In the genomic region with DNA sequence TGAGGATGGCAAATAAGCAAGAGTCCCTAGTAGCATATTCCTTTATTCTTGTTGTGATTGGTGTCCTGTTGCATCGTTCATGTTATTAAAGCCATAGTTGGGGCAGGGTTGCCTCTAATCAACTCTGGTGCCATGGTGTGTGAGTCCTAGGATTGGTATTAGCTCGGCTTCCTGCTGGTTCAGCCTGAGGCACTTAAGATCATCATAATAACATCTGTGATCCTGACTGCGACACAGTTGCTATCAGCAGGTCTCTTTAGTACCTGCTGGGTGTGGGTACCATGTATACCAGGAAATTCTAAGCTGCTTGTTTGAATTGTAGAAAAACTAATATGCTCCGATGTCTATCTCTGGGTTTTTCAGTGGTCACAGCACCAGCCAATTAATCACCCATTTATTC, we compare ENCODE assay signal across 23 cellular contexts. TPM values are rescaled to one million over a fixed set of nuclear protein-coding genes. Genes with fewer than 3 reads are reported as not detected.
DNase-seq lines count a peak whose midpoint lies in the region; ATAC-seq and TF ChIP-seq lines count a peak whose summit lies in the region.
"Had no signal": no experiment of that assay in that cellular context is flagged by ENCODE, and none has a peak within 500 bp of the region (broad histone marks: within the 10 kb centered on the region; RNA-seq: fewer than 3 reads in every experiment).

No MANE protein-coding gene starts in this region.

- no peaks in the 10 kb centered on the region for H3K27me3 ChIP-seq in foreskin keratinocyte
- H3K27me3 ChIP-seq: BLaER1 had no signal

- no peak overlapping the region for H3K27ac ChIP-seq in HEK293 (ENCODE audit: extremely low read depth, low read depth, low read length)
- H3K27ac ChIP-seq in foreskin keratinocyte: no peak overlapping the region
- H3K27ac ChIP-seq: A549, BLaER1, PC-9, SJCRH30 had no signal

- ATAC-seq in foreskin keratinocyte (peak; percentile 65), GM18520 (IDR thresholded peaks at IDR 0.05; ENCODE audit: unreplicated experiment) (no peak)
- ATAC-seq: A549 had no signal

- CTCF ChIA-PET in HEK293 (lab: Yijun Ruan, JAX): interaction anchor here (0.7 kb wide), 1 partner anchor 48 kb away, joined by 3 read pairs; no protein-coding TSS in a partner anchor

- no peaks in the 10 kb centered on the region for H3K9me3 Mint-ChIP-seq in activated CD4-positive, alpha-beta T cell treated with anti-CD3 and anti-CD28 coated beads, Interleukin-2, amount 10 ng/mL, durations not matched to agents 24 days and 14 days
- H3K9me3 Mint-ChIP-seq: CD4-positive, alpha-beta memory T cell; IgD-negative memory B cell had no signal

- peaks cover 6% of the 10 kb centered on the region for H3K27me3 Mint-ChIP-seq in activated CD4-positive, alpha-beta T cell treated with anti-CD3 and anti-CD28 coated beads, Interleukin-2, amount 10 ng/mL, durations not matched to agents 24 days and 14 days
- H3K27me3 Mint-ChIP-seq: CD4-positive, alpha-beta memory T cell; IgD-negative memory B cell had no signal

- POLR2A ChIA-PET in HEK293 (lab: Yijun Ruan, JAX): interaction anchor here (0.9 kb wide), 1 partner anchor 8 kb away, joined by 3 read pairs; a partner anchor contains a TSS

- peaks cover 4% of the 10 kb centered on the region for H3K4me1 Mint-ChIP-seq in activated CD4-positive, alpha-beta T cell treated with anti-CD3 and anti-CD28 coated beads, Interleukin-2, amount 10 ng/mL, durations not matched to agents 24 days and 14 days
- H3K4me1 Mint-ChIP-seq: IgD-negative memory B cell had no signal

- intact Hi-C loops in activated CD4-positive, alpha-beta T cell treated with anti-CD3 and anti-CD28 coated beads, Interleukin-2, amount 10 ng/mL, durations not matched to agents 24 days and 14 days (cut with micrococcal nuclease): no loop called here

- no peak overlapping the region for H3K27ac Mint-ChIP-seq in activated CD4-positive, alpha-beta T cell treated with anti-CD3 and anti-CD28 coated beads, Interleukin-2, amount 10 ng/mL, durations not matched to agents 24 days and 14 days
- H3K27ac Mint-ChIP-seq: CD4-positive, alpha-beta memory T cell; IgD-negative memory B cell had no signal

- H3K4me3 Mint-ChIP-seq in activated CD4-positive, alpha-beta T cell treated with anti-CD3 and anti-CD28 coated beads, Interleukin-2, amount 10 ng/mL, durations not matched to agents 24 days and 14 days: no peak overlapping the region
- H3K4me3 Mint-ChIP-seq: CD4-positive, alpha-beta memory T cell; IgD-negative memory B cell had no signal

- no peaks in the 10 kb centered on the region for H3K36me3 ChIP-seq in HEK293 (ENCODE audit: control insufficient read depth in 2 of 2, insufficient read depth in 1 of 2, low read length in 2 of 2)
- H3K36me3 ChIP-seq: BLaER1, HAP-1, SJCRH30 had no signal

- TF ChIP-seq CTCF in HEK293 (tag by site-specific recombination; IDR thresholded peaks at IDR 0.05): no peak
- TF ChIP-seq CTCF in foreskin keratinocyte (conservative IDR thresholded peaks at IDR 0.05): no peak

- no peaks in the 10 kb centered on the region for H3K9me3 ChIP-seq in HEK293 (ENCODE audit: control insufficient read depth, insufficient read depth, low read depth, low read length)
- H3K9me3 ChIP-seq: A549, BLaER1, HAP-1, SJCRH30 had no signal

- no peaks in the 10 kb centered on the region for H3K4me1 ChIP-seq in HEK293 (ENCODE audit: control insufficient read depth, insufficient read depth, low read length)
- no peaks in the 10 kb centered on the region for H3K4me1 ChIP-seq in foreskin keratinocyte
- H3K4me1 ChIP-seq: BLaER1, SJCRH30 had no signal

- H3K4me3 ChIP-seq in HEK293 (ENCODE audit: low read depth, low read length): no peak overlapping the region
- H3K4me3 ChIP-seq: A549, BLaER1, HAP-1, PC-9, SJCRH30 had no signal

- peaks cover 3% of the 10 kb centered on the region for H3K36me3 Mint-ChIP-seq in activated CD4-positive, alpha-beta T cell treated with anti-CD3 and anti-CD28 coated beads, Interleukin-2, amount 10 ng/mL, durations not matched to agents 24 days and 14 days (ENCODE audit: low read depth)

- peak; percentile 51 for DNase-seq in COR-L47 (lab: John Stamatoyannopoulos, UW)
- DNase-seq in NCI-H748 treated with DMSO at 0.1 percent for 48 hours (lab: John Stamatoyannopoulos, UW): peak; percentile 49
- peak in 1 of 2 donors; percentile 55 for DNase-seq in foreskin keratinocyte
- DNase-seq in NCI-H226: no peak
- DNase-seq in activated CD4-positive, alpha-beta T cell treated with anti-CD3 and anti-CD28 coated beads, Interleukin-2, amount 10 ng/mL, durations not matched to agents 24 days and 14 days: no peak
- DNase-seq: Calu3; CD4-positive, alpha-beta memory T cell; DMS53; Karpas-422; NCI-H1092 treated with DMSO at 0.1 percent for 48 hours; NCI-H187; NCI-H2107; NCI-H345; NCI-H526 treated with DMSO at 0.1 percent for 48 hours; SJCRH30 had no signal

TF ChIP-seq in HEK293, 187 proteins besides CTCF, POLR2A, EP300 and RAD21:
- TF ChIP-seq ZNF830 (tag by site-specific recombination; IDR thresholded peaks at IDR 0.05; ENCODE audit: low read depth): no peak
- 0 out of 2 replicates have a peak, but pooled peaks have one; percentile 17 for TF ChIP-seq SCRT2 (tag by site-specific recombination; IDR thresholded peaks at IDR 0.05)
- peak; percentile 67 for TF ChIP-seq ZIC2 (tag by site-specific recombination; IDR thresholded peaks at IDR 0.05)

RNA-seq across cellular contexts. Expression of a gene that starts 1.6 kb away (rescaled TPM):
- not detected in 2 replicates for total RNA-seq in foreskin keratinocyte
- polyA plus RNA-seq in foreskin keratinocyte: not detected in 2 replicates
- total RNA-seq in activated CD4-positive, alpha-beta T cell treated with anti-CD3 and anti-CD28 coated beads, Interleukin-2, amount 10 ng/mL, durations not matched to agents 24 days and 14 days: not detected in 2 replicates
- total RNA-seq: Calu3; CD4-positive, alpha-beta memory T cell; G401; PC-9; SJCRH30 had no signal
- polyA plus RNA-seq: A549; CD4-positive, alpha-beta memory T cell; IgD-negative memory B cell had no signal

RNA-seq across cellular contexts. Expression of a gene that starts 7.8 kb away (rescaled TPM):
- 4.9 and 5.4 TPM in 2 replicates for total RNA-seq in foreskin keratinocyte
- 1.0 and 1.1 TPM in 2 replicates for polyA plus RNA-seq in foreskin keratinocyte
- total RNA-seq in activated CD4-positive, alpha-beta T cell treated with anti-CD3 and anti-CD28 coated beads, Interleukin-2, amount 10 ng/mL, durations not matched to agents 24 days and 14 days: 33.3 and 35.1 TPM in 2 replicates

RNA-seq across cellular contexts. Expression of a gene that starts 28.4 kb away (rescaled TPM):
- 251 and 260 TPM in 2 replicates for total RNA-seq in foreskin keratinocyte
- 354 and 374 TPM in 2 replicates for polyA plus RNA-seq in foreskin keratinocyte
- 264 and 266 TPM in 2 replicates for total RNA-seq in activated CD4-positive, alpha-beta T cell treated with anti-CD3 and anti-CD28 coated beads, Interleukin-2, amount 10 ng/mL, durations not matched to agents 24 days and 14 days

RNA-seq across cellular contexts. Expression of a gene that starts 54.1 kb away (rescaled TPM):
- 0.25 and 0.44 TPM in 2 replicates for total RNA-seq in foreskin keratinocyte
- polyA plus RNA-seq in foreskin keratinocyte: not detected in 2 replicates
- total RNA-seq in activated CD4-positive, alpha-beta T cell treated with anti-CD3 and anti-CD28 coated beads, Interleukin-2, amount 10 ng/mL, durations not matched to agents 24 days and 14 days: 1.2 and 2.2 TPM in 2 replicates
- total RNA-seq: G401 had no signal
- polyA plus RNA-seq: CD4-positive, alpha-beta memory T cell; IgD-negative memory B cell had no signal

Comparison
In these comparisons a context has a peak if more than half of its experiments do, and no peak if none do; other contexts are left out.
1. DNase-seq: peak in COR-L47 (single experiment) and NCI-H748 treated with DMSO at 0.1 percent for 48 hours (single experiment); none in NCI-H226 (single experiment) and activated CD4-positive, alpha-beta T cell treated with anti-CD3 and anti-CD28 coated beads, Interleukin-2, amount 10 ng/mL, durations not matched to agents 24 days and 14 days (single experiment).